Comparison of ENCODE assay signal across 8 cellular contexts in the genomic region with DNA sequence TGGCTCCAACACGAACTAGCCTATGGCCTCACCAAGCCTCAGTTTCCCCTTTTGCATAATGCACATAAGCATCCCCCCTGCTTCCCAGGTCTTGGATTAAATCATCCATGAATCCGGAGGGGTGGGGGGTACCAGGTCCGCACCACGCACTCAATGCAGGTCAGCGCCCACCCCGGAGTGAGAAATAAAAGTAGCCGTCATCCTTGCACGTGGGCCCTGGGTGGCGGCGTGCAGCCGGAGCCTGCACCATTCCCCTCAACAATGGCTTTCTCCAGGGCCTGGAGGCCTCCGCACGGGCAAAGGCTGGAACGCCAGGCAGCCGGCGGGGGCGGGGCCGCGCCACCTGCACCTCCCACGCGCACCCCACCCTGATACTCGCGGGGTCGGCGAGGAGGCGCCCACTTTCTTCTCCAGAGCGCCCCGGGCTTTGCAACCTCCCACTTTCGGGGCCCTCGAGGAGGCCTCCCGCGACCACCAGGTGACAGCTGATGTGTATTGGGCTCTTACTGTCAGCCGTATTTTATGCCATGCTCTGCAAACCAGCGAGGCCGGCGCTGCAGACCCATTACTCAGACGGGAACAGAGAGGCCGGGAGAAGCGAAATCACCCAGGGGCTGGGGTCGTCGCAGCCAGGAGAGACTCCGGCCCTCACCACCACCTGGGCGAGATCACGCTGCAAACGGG. TPM values are rescaled to one million over a fixed set of nuclear protein-coding genes. Genes with fewer than 3 reads are reported as not detected.
DNase-seq lines count a peak whose midpoint lies in the region; ATAC-seq and TF ChIP-seq lines count a peak whose summit lies in the region.

No MANE protein-coding gene starts in this region.

- H3K4me3 ChIP-seq in A673 (ENCODE audit: low read depth, low read length, poor library complexity, severe bottlenecking): peak overlapping the region; percentile 81
- peak overlapping the region; percentile 33 to 97 (median 83) for H3K4me3 ChIP-seq in dorsolateral prefrontal cortex

- H3K27me3 ChIP-seq in A673 (replicated peaks; ENCODE audit: insufficient read depth, low read depth, low read length, poor library complexity) (no peaks in the 10 kb centered on the region), dorsolateral prefrontal cortex (no peaks in the 10 kb centered on the region)

- peaks cover 33% of the 10 kb centered on the region for H3K4me1 ChIP-seq in A673 (ENCODE audit: insufficient read depth, low read length, poor library complexity, severe bottlenecking)

- TF ChIP-seq CTCF in A673 (conservative IDR thresholded peaks at IDR 0.05; ENCODE audit: low read depth, low read length) (no peak), dorsolateral prefrontal cortex (IDR thresholded peaks at IDR 0.05 in 54 of 56, conservative IDR thresholded peaks at IDR 0.05 in 2 of 56; ENCODE audit: low read depth in 1 of 56, partially characterized antibody in 56 of 56) (no peak)

- intact Hi-C loops in A673 (cut with micrococcal nuclease; ENCODE audit: unreplicated experiment) (loop anchor here (5.0 kb wide), 1 partner anchor 67 kb away; no protein-coding TSS in a partner anchor), dorsolateral prefrontal cortex (cut with DNase I) (loop anchor here (2.0 to 10.0 kb wide), 5 partner anchors 70 to 270 kb away; partner anchors contain the start of gene SLC39A3 (in 1 of the 2))

- CTCF ChIA-PET in A673 (lab: Charles Lee): interaction anchor here (0.9 to 3.6 kb wide), 3 partner anchors 105 to 162 kb away, joined by 3 to 23 read pairs (median 7); no protein-coding TSS in a partner anchor

- H3K27ac ChIP-seq in A673 (ENCODE audit: low read depth, low read length, poor library complexity, severe bottlenecking) (peak overlapping the region; percentile 65), dorsolateral prefrontal cortex (peak overlapping the region; percentile 14 to 95 (median 81))

- H3K36me3 ChIP-seq in A673 (ENCODE audit: insufficient read depth, low read length, poor library complexity, severe bottlenecking): no peaks in the 10 kb centered on the region

- no peaks in the 10 kb centered on the region for H3K9me3 ChIP-seq in A673 (ENCODE audit: low read depth, low read length, poor library complexity, severe bottlenecking)

- POLR2A ChIA-PET in A673 (lab: Charles Lee; ENCODE audit: low non-redundant PET): interaction anchor here (0.5 to 1.5 kb wide), 13 partner anchors 9 to 1392 kb away, joined by 3 to 16 read pairs (median 5); no protein-coding TSS in a partner anchor

- DNase-seq in A673 (ENCODE audit: low spot score): peak; percentile 75
- DNase-seq in LHCN-M2 (ENCODE audit: low read depth): peak; percentile 63
- DNase-seq in activated CD4-positive, alpha-beta T cell treated with anti-CD3 and anti-CD28 coated beads, Interleukin-2, amount 50 U/mL, for 1 hour: peak; percentile 53
- peak in 6 of 10 donors; percentile 27 to 62 (median 46) for DNase-seq in dorsolateral prefrontal cortex
- DNase-seq in medulla oblongata (ENCODE audit: extremely low spot score): peak; percentile 35
- peak; percentile 59 for DNase-seq in stimulated activated CD8-positive, alpha-beta memory T cell treated with anti-CD3 and anti-CD28 coated beads, Interleukin-4, amount 100 ng/mL, for 24 hours (ENCODE audit: low read depth)
- DNase-seq in NCI-H2107 (lab: John Stamatoyannopoulos, UW): no peak

- no TSS peak for BruUV-seq in A673 (replicated peaks; lab: Mats Ljungman, UMichigan)

- peak; percentile 13 for ATAC-seq in GM19395 (IDR thresholded peaks at IDR 0.05; ENCODE audit: unreplicated experiment)

RNA-seq across cellular contexts. Expression of gene GADD45B, which starts 0.8 kb away (rescaled TPM):
- total RNA-seq in A673 (2021) (12.3 and 16.4 TPM in 2 replicates), LHCN-M2 (2014; rRNA removed) (42.6 and 49.8 TPM in 2 replicates), dorsolateral prefrontal cortex (100 to 1,000 TPM in 25 of 120 experiments, 10 to 100 TPM in 95; 15.8 to 333 (median 47.4) TPM)
- polyA plus RNA-seq in LHCN-M2 (2012): 134 TPM

RNA-seq across cellular contexts. Expression of gene LMNB2, which starts 18.4 kb away (rescaled TPM):
- total RNA-seq in A673 (2021) (241 and 243 TPM in 2 replicates), LHCN-M2 (2014; rRNA removed) (261 TPM in 2 replicates), dorsolateral prefrontal cortex (10 to 100 TPM; 13.4 to 25.1 (median 18.3) TPM)
- polyA plus RNA-seq in LHCN-M2 (2012): 93.5 TPM

RNA-seq across cellular contexts. Expression of gene TIMM13, which starts 47.8 kb away (rescaled TPM):
- 206 and 213 TPM in 2 replicates for total RNA-seq in A673 (2021)
- 47.1 and 52.9 TPM in 2 replicates for total RNA-seq in LHCN-M2 (2014; rRNA removed)
- polyA plus RNA-seq in LHCN-M2 (2012): 103 TPM
- 10 to 100 TPM; 36.0 to 71.8 (median 52.0) TPM for total RNA-seq in dorsolateral prefrontal cortex
